18 cellular contexts compared by ENCODE assay signal in genomic region chr10:66625709-66626590, GRCh38.
"Had no signal": no experiment of that assay in that cellular context is flagged by ENCODE, and none has a peak within 500 bp of the region (broad histone marks: within the 10 kb centered on the region; RNA-seq: fewer than 3 reads in every experiment).

No MANE protein-coding gene starts in this region.

- H3K4me3 Mint-ChIP-seq: activated naive CD8-positive, alpha-beta T cell treated with anti-CD3 and anti-CD28 coated beads, Interleukin-2, amount 50 U/mL, for 24 hours; immature natural killer cell; stimulated activated naive CD8-positive, alpha-beta T cell treated with anti-CD3 and anti-CD28 coated beads, Interleukin-15, amount 100 ng/mL, for 72 hours had no signal

- H3K36me3 ChIP-seq: ovary, sigmoid colon, upper lobe of left lung had no signal

- H3K27ac ChIP-seq: epithelial cell of prostate, ovary, sigmoid colon, upper lobe of left lung had no signal

- H3K27me3 ChIP-seq: ovary, sigmoid colon, upper lobe of left lung had no signal

- H3K4me1 Mint-ChIP-seq: activated naive CD8-positive, alpha-beta T cell treated with anti-CD3 and anti-CD28 coated beads, Interleukin-2, amount 50 U/mL, for 24 hours; immature natural killer cell; stimulated activated naive CD8-positive, alpha-beta T cell treated with anti-CD3 and anti-CD28 coated beads, Interleukin-15, amount 100 ng/mL, for 72 hours had no signal

- H3K27me3 Mint-ChIP-seq: activated naive CD8-positive, alpha-beta T cell treated with anti-CD3 and anti-CD28 coated beads, Interleukin-2, amount 50 U/mL, for 24 hours; stimulated activated naive CD8-positive, alpha-beta T cell treated with anti-CD3 and anti-CD28 coated beads, Interleukin-15, amount 100 ng/mL, for 72 hours had no signal

- H3K4me3 ChIP-seq: lung, ovary, sigmoid colon, upper lobe of left lung had no signal

- ATAC-seq: activated CD4-positive, CD25-positive, alpha-beta regulatory T cell treated with anti-CD3 and anti-CD28 coated beads, Interleukin-2, amount 50 U/mL, for 24 hours; activated naive CD8-positive, alpha-beta T cell treated with anti-CD3 and anti-CD28 coated beads, Interleukin-2, amount 50 U/mL, for 24 hours; left cardiac atrium; stimulated activated naive CD8-positive, alpha-beta T cell treated with anti-CD3 and anti-CD28 coated beads, Interleukin-15, amount 100 ng/mL, for 72 hours had no signal

- H3K4me1 ChIP-seq: sigmoid colon, upper lobe of left lung had no signal

- DNase-seq: activated CD4-positive, alpha-beta T cell treated with anti-CD3 and anti-CD28 coated beads, Interleukin-2, amount 50 U/mL, for 1 hour; activated naive CD4-positive, alpha-beta T cell treated with Interleukin-2 at 50 U/mL for 16 hours; activated naive CD8-positive, alpha-beta T cell treated with anti-CD3 and anti-CD28 coated beads, Interleukin-2, amount 50 U/mL, for 24 hours; activated T-cell treated with anti-CD3 and anti-CD28 coated beads for 4 hours; foreskin melanocyte; immature natural killer cell; left cardiac atrium; midbrain; ovary; sigmoid colon; stimulated activated CD4-positive, alpha-beta T cell treated with anti-CD3 and anti-CD28 coated beads, Interleukin-1b, Interleukin-23, amount 100 ng/mL, for 48 hours; stimulated activated naive CD8-positive, alpha-beta T cell treated with anti-CD3 and anti-CD28 coated beads, Interleukin-15, amount 100 ng/mL, for 72 hours; T1000; upper lobe of left lung had no signal

- H3K36me3 Mint-ChIP-seq: immature natural killer cell had no signal

- H3K9me3 ChIP-seq: ovary, sigmoid colon, upper lobe of left lung had no signal

- FAIRE-seq: astrocyte had no signal

- H3K27ac Mint-ChIP-seq: activated naive CD8-positive, alpha-beta T cell treated with anti-CD3 and anti-CD28 coated beads, Interleukin-2, amount 50 U/mL, for 24 hours; immature natural killer cell had no signal
